ENCODE assay signal across 8 cellular contexts in genomic region chr3:182795383-182795782, GRCh38. TPM values are rescaled to one million over a fixed set of nuclear protein-coding genes. Genes with fewer than 3 reads are reported as not detected.
DNase-seq lines count a peak whose midpoint lies in the region; ATAC-seq and TF ChIP-seq lines count a peak whose summit lies in the region.

No MANE protein-coding gene starts in this region.

- H3K9ac ChIP-seq in colonic mucosa (ENCODE audit: low read depth in 2 of 2, low read length in 2 of 2) (peak overlapping the region in 1 of 2 donors; percentile 99), neural progenitor cell (no peak overlapping the region)

- peaks cover 21% of the 10 kb centered on the region for H3K4me1 Mint-ChIP-seq in neural progenitor cell

- no peak for ATAC-seq in Right ventricle myocardium inferior
- ATAC-seq in HG03097 (IDR thresholded peaks at IDR 0.05; ENCODE audit: low FRiP score, unreplicated experiment) = peak; percentile 27
- no peak for ATAC-seq in GM19023 (IDR thresholded peaks at IDR 0.05; ENCODE audit: unreplicated experiment)

- TF ChIP-seq CTCF in cardiac muscle cell (IDR thresholded peaks at IDR 0.05; ENCODE audit: low read depth, low read length) (no peak), colonic mucosa (IDR thresholded peaks at IDR 0.05) (no peak), neural progenitor cell (IDR thresholded peaks at IDR 0.05) (no peak)

- intact Hi-C loops in Right ventricle myocardium inferior (cut with DNase I) (loop anchor here (10.0 kb wide), 1 partner anchor 179 kb away; no protein-coding TSS in a partner anchor), colonic mucosa (cut with DNase I) (no loop called here), posterior cingulate gyrus (cut with DNase I) (no loop called here)

- DNase-seq in cardiac muscle cell (ENCODE audit: low read depth in 1 of 2, low spot score in 1 of 2) (peak in 1 of 2 donors; percentile 10), Right ventricle myocardium inferior (ENCODE audit: missing footprints) (no peak), SKM-1 treated with dmso at 0.1 percent for 144 hours (lab: John Stamatoyannopoulos, UW; ENCODE audit: unreplicated experiment) (peak; percentile 22), colonic mucosa (peak; percentile 61), neural progenitor cell (ENCODE audit: low spot score) (no peak), posterior cingulate gyrus (no peak)

- H2AFZ ChIP-seq in neural progenitor cell (replicated peaks) = no peak overlapping the region

- no peak overlapping the region for H3K27ac Mint-ChIP-seq in neural progenitor cell

- H3K4me1 ChIP-seq in cardiac muscle cell (ENCODE audit: low read depth) = peaks cover 12% of the 10 kb centered on the region
- H3K4me1 ChIP-seq in colonic mucosa = peaks cover 9% of the 10 kb centered on the region
- peaks cover 13% of the 10 kb centered on the region for H3K4me1 ChIP-seq in neural progenitor cell

- H3K4me3 ChIP-seq in cardiac muscle cell = peak overlapping the region; percentile 99
- peak overlapping the region; percentile 77 for H3K4me3 ChIP-seq in colonic mucosa
- H3K4me3 ChIP-seq in neural progenitor cell = peak overlapping the region; percentile 85

- H3F3A ChIP-seq in neural progenitor cell (ENCODE audit: low read depth) = peaks cover 3% of the 10 kb centered on the region

- no peak overlapping the region for H3K27ac ChIP-seq in cardiac muscle cell
- H3K27ac ChIP-seq in colonic mucosa = peak overlapping the region; percentile 97
- no peak overlapping the region for H3K27ac ChIP-seq in neural progenitor cell

- peaks cover 58% of the 10 kb centered on the region for H3K79me2 ChIP-seq in neural progenitor cell (ENCODE audit: low read depth)

- no peaks in the 10 kb centered on the region for H3K9me3 Mint-ChIP-seq in neural progenitor cell

- H3K4me3 Mint-ChIP-seq in neural progenitor cell = peak overlapping the region; percentile 95

- H3K9me3 ChIP-seq in cardiac muscle cell (ENCODE audit: low read depth) (no peaks in the 10 kb centered on the region), colonic mucosa (no peaks in the 10 kb centered on the region), neural progenitor cell (ENCODE audit: low read depth) (no peaks in the 10 kb centered on the region)

- peaks cover 33% of the 10 kb centered on the region for H4K20me1 ChIP-seq in neural progenitor cell (ENCODE audit: low read depth)

- H3K27me3 Mint-ChIP-seq in neural progenitor cell (ENCODE audit: insufficient read depth, low read depth) = no peaks in the 10 kb centered on the region

- peak overlapping the region; percentile 85 for H3K4me2 ChIP-seq in neural progenitor cell

- H3K27me3 ChIP-seq in cardiac muscle cell (peaks cover 8% of the 10 kb centered on the region), colonic mucosa (no peaks in the 10 kb centered on the region), neural progenitor cell (peaks cover 28% of the 10 kb centered on the region)

- H3K36me3 ChIP-seq in cardiac muscle cell = no peaks in the 10 kb centered on the region
- no peaks in the 10 kb centered on the region for H3K36me3 ChIP-seq in colonic mucosa
- no peaks in the 10 kb centered on the region for H3K36me3 ChIP-seq in neural progenitor cell

- H3K36me3 Mint-ChIP-seq in neural progenitor cell = no peaks in the 10 kb centered on the region

RNA-seq across cellular contexts. Expression of gene ATP11B, which starts 2.1 kb away (rescaled TPM):
- total RNA-seq in cardiac muscle cell (44.9 and 79.0 TPM in 2 replicates), Right ventricle myocardium inferior (33.0 TPM), colonic mucosa (100 to 1,000 TPM; 100 to 129 TPM), neural progenitor cell (ENCODE audit: low replicate concordance) (39.0 and 59.0 TPM in 2 replicates)
- polyA plus RNA-seq in cardiac muscle cell = 11.9 and 17.9 TPM in 2 replicates

Comparison
In these comparisons a context has a peak if more than half of its experiments do, and no peak if none do; other contexts are left out.
1. DNase-seq: peak in SKM-1 treated with dmso at 0.1 percent for 144 hours (single experiment) and colonic mucosa (single experiment); none in Right ventricle myocardium inferior (single experiment), neural progenitor cell (single experiment) and posterior cingulate gyrus (0 of 10).
2. Peak in every context shown above with its lines, with median percentiles within 50 percentile points of each other: H3K4me3 ChIP-seq.